In genomic region chr7:140179339-140179738, GRCh38 we compare ENCODE assay signal across 24 cellular contexts.
"Had no signal": no experiment of that assay in that cellular context is flagged by ENCODE, and none has a peak within 500 bp of the region (broad histone marks: within the 10 kb centered on the region; RNA-seq: fewer than 3 reads in every experiment).

No MANE protein-coding gene starts in this region.

- H3K27ac ChIP-seq: left lung, lower lobe of right lung, thyroid gland, upper lobe of left lung, vagina, VCaP had no signal

- H3K9me3 ChIP-seq: lower lobe of right lung, thyroid gland, upper lobe of left lung, vagina had no signal

- H3K27me3 ChIP-seq: thyroid gland, upper lobe of left lung, vagina had no signal

- H3K27me3 Mint-ChIP-seq: stimulated activated memory B cell treated with anti-CD40 and anti-IgM and Interleukin-4, amounts not matched to agents 10 μg/mL and 1 μg/mL and 100 μg/mL, for 72 hours had no signal

- DNase-seq: activated CD4-positive, alpha-beta T cell treated with anti-CD3 and anti-CD28 coated beads, Interleukin-2, amount 10 ng/mL, durations not matched to agents 7 days and 5 days; activated CD8-positive, alpha-beta memory T cell treated with anti-CD3 and anti-CD28 coated beads, Interleukin-2, amount 10 ng/mL, durations not matched to agents 7 days and 5 days; activated CD8-positive, alpha-beta T cell treated with anti-CD3 and anti-CD28 coated beads, Interleukin-2, amount 10 ng/mL, durations not matched to agents 7 days and 5 days; activated effector memory CD4-positive, alpha-beta T cell treated with Interleukin-2 at 50 U/mL for 16 hours; activated naive CD4-positive, alpha-beta T cell treated with anti-CD3 and anti-CD28 coated beads, Interleukin-2, amount 50 U/mL, for 16 hours; activated naive CD8-positive, alpha-beta T cell treated with anti-CD3 and anti-CD28 coated beads, Interleukin-2, amount 50 U/mL, for 24 hours; activated T-cell treated with anti-CD3 and anti-CD28 coated beads, Interleukin-2, amount 50 U/mL, for 48 hours; amygdala; effector CD8-positive, alpha-beta T cell; left lung; lower lobe of right lung; mesenchymal stem cell; naive thymus-derived CD8-positive, alpha-beta T cell; posterior cingulate gyrus; right cardiac atrium; stimulated activated CD4-positive, alpha-beta T cell treated with anti-CD3 and anti-CD28 coated beads, Interleukin-4, amount 100 ng/mL, for 24 hours; stimulated activated naive CD8-positive, alpha-beta T cell treated with anti-CD3 and anti-CD28 coated beads, Interleukin-15, amount 100 ng/mL, for 72 hours; substantia nigra; thyroid gland; upper lobe of left lung had no signal

- H3K9me3 Mint-ChIP-seq: activated CD4-positive, alpha-beta T cell treated with anti-CD3 and anti-CD28 coated beads, Interleukin-2, amount 10 ng/mL, durations not matched to agents 7 days and 5 days; activated naive CD8-positive, alpha-beta T cell treated with anti-CD3 and anti-CD28 coated beads, Interleukin-2, amount 50 U/mL, for 24 hours; stimulated activated memory B cell treated with anti-CD40 and anti-IgM and Interleukin-4, amounts not matched to agents 10 μg/mL and 1 μg/mL and 100 μg/mL, for 72 hours had no signal

- H3K4me3 ChIP-seq: left lung, lower lobe of right lung, thyroid gland, upper lobe of left lung, vagina had no signal

- H3K27ac Mint-ChIP-seq: activated CD4-positive, alpha-beta T cell treated with anti-CD3 and anti-CD28 coated beads, Interleukin-2, amount 10 ng/mL, durations not matched to agents 7 days and 5 days; activated CD8-positive, alpha-beta memory T cell treated with anti-CD3 and anti-CD28 coated beads, Interleukin-2, amount 10 ng/mL, durations not matched to agents 7 days and 5 days; activated CD8-positive, alpha-beta T cell treated with anti-CD3 and anti-CD28 coated beads, Interleukin-2, amount 10 ng/mL, durations not matched to agents 7 days and 5 days; activated naive CD8-positive, alpha-beta T cell treated with anti-CD3 and anti-CD28 coated beads, Interleukin-2, amount 50 U/mL, for 24 hours; stimulated activated memory B cell treated with anti-CD40 and anti-IgM and Interleukin-4, amounts not matched to agents 10 μg/mL and 1 μg/mL and 100 μg/mL, for 72 hours; stimulated activated naive CD8-positive, alpha-beta T cell treated with anti-CD3 and anti-CD28 coated beads, Interleukin-15, amount 100 ng/mL, for 72 hours had no signal

- H3K4me3 Mint-ChIP-seq: activated CD8-positive, alpha-beta T cell treated with anti-CD3 and anti-CD28 coated beads, Interleukin-2, amount 10 ng/mL, durations not matched to agents 7 days and 5 days; stimulated activated memory B cell treated with anti-CD40 and anti-IgM and Interleukin-4, amounts not matched to agents 10 μg/mL and 1 μg/mL and 100 μg/mL, for 72 hours had no signal

- H3K36me3 Mint-ChIP-seq: naive thymus-derived CD8-positive, alpha-beta T cell; stimulated activated memory B cell treated with anti-CD40 and anti-IgM and Interleukin-4, amounts not matched to agents 10 μg/mL and 1 μg/mL and 100 μg/mL, for 72 hours had no signal

- ATAC-seq: activated CD4-positive, CD25-positive, alpha-beta regulatory T cell treated with anti-CD3 and anti-CD28 coated beads, Interleukin-2, amount 50 U/mL, for 24 hours; activated CD8-positive, alpha-beta memory T cell treated with anti-CD3 and anti-CD28 coated beads, Interleukin-2, amount 10 ng/mL, durations not matched to agents 7 days and 5 days; activated CD8-positive, alpha-beta T cell treated with anti-CD3 and anti-CD28 coated beads, Interleukin-2, amount 10 ng/mL, durations not matched to agents 7 days and 5 days; activated naive CD8-positive, alpha-beta T cell treated with anti-CD3 and anti-CD28 coated beads, Interleukin-2, amount 50 U/mL, for 24 hours; left lung; lower lobe of right lung; naive thymus-derived CD8-positive, alpha-beta T cell; right cardiac atrium; stimulated activated memory B cell treated with anti-CD40 and anti-IgM and Interleukin-4, amounts not matched to agents 10 μg/mL and 1 μg/mL and 100 μg/mL, for 72 hours; stimulated activated naive CD8-positive, alpha-beta T cell treated with anti-CD3 and anti-CD28 coated beads, Interleukin-15, amount 100 ng/mL, for 72 hours had no signal

- H3K36me3 ChIP-seq: left lung, lower lobe of right lung, thyroid gland, upper lobe of left lung, vagina had no signal
